In the genomic region with DNA sequence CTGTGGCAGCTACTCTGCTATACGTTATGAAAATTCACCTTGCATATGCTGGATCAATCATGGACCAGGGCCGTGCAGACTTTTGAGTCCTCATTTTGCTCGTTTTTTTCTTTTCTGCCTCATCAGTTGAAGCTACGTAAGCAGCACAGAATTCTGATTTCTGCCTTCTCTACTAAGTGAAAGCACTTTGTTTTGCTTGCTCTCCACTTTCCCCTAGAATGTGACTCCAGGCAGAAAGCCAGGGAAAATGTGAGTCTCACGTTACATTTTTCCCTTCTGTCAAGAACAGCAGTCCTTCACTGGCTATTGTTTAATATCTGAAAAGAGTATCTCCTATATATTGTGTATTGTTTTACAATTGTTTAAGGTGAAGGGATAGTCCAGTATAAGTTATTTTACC, we compare ENCODE assay signal across 15 cellular contexts.
DNase-seq lines count a peak whose midpoint lies in the region; ATAC-seq, FAIRE-seq and TF ChIP-seq lines count a peak whose summit lies in the region.
"Had no signal": no experiment of that assay in that cellular context is flagged by ENCODE, and none has a peak within 500 bp of the region (broad histone marks: within the 10 kb centered on the region; RNA-seq: fewer than 3 reads in every experiment).

No MANE protein-coding gene starts in this region.

- H3K79me2 ChIP-seq in GM23248 (ENCODE audit: insufficient read depth) (no peaks in the 10 kb centered on the region), fibroblast of lung (ENCODE audit: control insufficient read depth, insufficient read depth, low read length) (no peaks in the 10 kb centered on the region)

- H3K9me3 ChIP-seq in GM23248 (ENCODE audit: low read depth) = no peaks in the 10 kb centered on the region
- no peaks in the 10 kb centered on the region for H3K9me3 ChIP-seq in fibroblast of lung (ENCODE audit: control insufficient read depth, insufficient read depth, low read depth, low read length)
- H3K9me3 ChIP-seq in Peyer's patch = no peaks in the 10 kb centered on the region
- H3K9me3 ChIP-seq: pancreas had no signal

- no peak for TF ChIP-seq POLR2A in Peyer's patch (IDR thresholded peaks at IDR 0.05)

- no peaks in the 10 kb centered on the region for H3K4me1 Mint-ChIP-seq in activated naive CD8-positive, alpha-beta T cell treated with anti-CD3 and anti-CD28 coated beads, Interleukin-2, amount 50 U/mL, for 24 hours
- H3K4me1 Mint-ChIP-seq: activated CD4-positive, alpha-beta memory T cell treated with anti-CD3 and anti-CD28 coated beads, Interleukin-2, amount 10 ng/mL, durations not matched to agents 7 days and 5 days had no signal

- TF ChIP-seq CTCF in fibroblast of lung (conservative IDR thresholded peaks at IDR 0.05 in 1 of 2, IDR thresholded peaks at IDR 0.05 in 1 of 2; ENCODE audit: low read depth in 1 of 2, low read length in 2 of 2) (no peak), Peyer's patch (IDR thresholded peaks at IDR 0.05) (no peak)

- no peaks in the 10 kb centered on the region for H3F3A ChIP-seq in GM23248 (ENCODE audit: insufficient read depth)

- H3K36me3 Mint-ChIP-seq in activated naive CD8-positive, alpha-beta T cell treated with anti-CD3 and anti-CD28 coated beads, Interleukin-2, amount 50 U/mL, for 24 hours (ENCODE audit: low read depth) = no peaks in the 10 kb centered on the region
- H3K36me3 Mint-ChIP-seq: activated naive CD8-positive, alpha-beta T cell had no signal

- H3K27me3 Mint-ChIP-seq in activated naive CD8-positive, alpha-beta T cell treated with anti-CD3 and anti-CD28 coated beads, Interleukin-2, amount 50 U/mL, for 24 hours = no peaks in the 10 kb centered on the region
- H3K27me3 Mint-ChIP-seq: activated CD4-positive, alpha-beta memory T cell treated with anti-CD3 and anti-CD28 coated beads, Interleukin-2, amount 10 ng/mL, durations not matched to agents 7 days and 5 days; activated naive CD8-positive, alpha-beta T cell had no signal

- in situ Hi-C loops in GM23248 (cut with MboI) = no loop called here

- no peak overlapping the region for H3K27ac Mint-ChIP-seq in activated naive CD8-positive, alpha-beta T cell treated with anti-CD3 and anti-CD28 coated beads, Interleukin-2, amount 50 U/mL, for 24 hours
- H3K27ac Mint-ChIP-seq: activated CD4-positive, alpha-beta memory T cell treated with anti-CD3 and anti-CD28 coated beads, Interleukin-2, amount 10 ng/mL, durations not matched to agents 7 days and 5 days; activated naive CD8-positive, alpha-beta T cell; H9 had no signal

- H3K4me1 ChIP-seq in GM23248 (ENCODE audit: insufficient read depth) (no peaks in the 10 kb centered on the region), fibroblast of lung (ENCODE audit: control insufficient read depth, extremely low read depth, insufficient read depth, low read length) (no peaks in the 10 kb centered on the region), Peyer's patch (no peaks in the 10 kb centered on the region)
- H3K4me1 ChIP-seq: pancreas had no signal

- no peaks in the 10 kb centered on the region for H4K20me1 ChIP-seq in GM23248 (ENCODE audit: insufficient read depth)
- H4K20me1 ChIP-seq in fibroblast of lung (ENCODE audit: control insufficient read depth, extremely low read depth, insufficient read depth, low read length) = no peaks in the 10 kb centered on the region

- H3K36me3 ChIP-seq in GM23248 (ENCODE audit: low read depth) = no peaks in the 10 kb centered on the region
- no peaks in the 10 kb centered on the region for H3K36me3 ChIP-seq in fibroblast of lung (ENCODE audit: control insufficient read depth, insufficient read depth, low read length)
- H3K36me3 ChIP-seq in Peyer's patch = no peaks in the 10 kb centered on the region
- H3K36me3 ChIP-seq: pancreas had no signal

- DNase-seq in GM23248 (peak; percentile 0), NCI-H446 treated with DMSO at 0.1 percent for 48 hours (lab: John Stamatoyannopoulos, UW) (peak; percentile 38), fibroblast of lung (ENCODE audit: low read depth in 2 of 2) (peak; percentile 25 to 94), non-pigmented ciliary epithelial cell (ENCODE audit: low read depth) (peak; percentile 34), cortex of kidney (lab: John Stamatoyannopoulos, UW) (no peak), RCC 7860 (ENCODE audit: low spot score) (no peak), Peyer's patch (no peak)
- no peak for DNase-seq in activated naive CD8-positive, alpha-beta T cell treated with anti-CD3 and anti-CD28 coated beads, Interleukin-2, amount 50 U/mL, for 24 hours
- DNase-seq: activated CD4-positive, alpha-beta memory T cell treated with anti-CD3 and anti-CD28 coated beads, Interleukin-2, amount 10 ng/mL, durations not matched to agents 7 days and 5 days; H9; NCI-H526 treated with DMSO at 0.1 percent for 48 hours; pancreas; T-helper 1 cell had no signal

- no peak overlapping the region for H3K4me2 ChIP-seq in GM23248 (ENCODE audit: unreplicated experiment)
- H3K4me2 ChIP-seq in fibroblast of lung (ENCODE audit: extremely low read depth, insufficient read depth, low read length) = no peak overlapping the region

- H3K27ac ChIP-seq in GM23248 = no peak overlapping the region
- no peak overlapping the region for H3K27ac ChIP-seq in fibroblast of lung (ENCODE audit: insufficient read depth, low read length)
- no peak overlapping the region for H3K27ac ChIP-seq in Peyer's patch
- H3K27ac ChIP-seq: C4-2B, pancreas had no signal

- no peaks in the 10 kb centered on the region for H3K27me3 ChIP-seq in GM23248 (replicated peaks; ENCODE audit: insufficient read depth)
- no peaks in the 10 kb centered on the region for H3K27me3 ChIP-seq in fibroblast of lung (ENCODE audit: control insufficient read depth, insufficient read depth, low read length)
- no peaks in the 10 kb centered on the region for H3K27me3 ChIP-seq in Peyer's patch
- H3K27me3 ChIP-seq: pancreas had no signal

- H2AFZ ChIP-seq in GM23248 = no peak overlapping the region
- H2AFZ ChIP-seq in fibroblast of lung (ENCODE audit: low read length) = no peak overlapping the region

- no peak overlapping the region for H3K4me3 ChIP-seq in GM23248
- H3K4me3 ChIP-seq in fibroblast of lung (replicated peaks in 1 of 4; ENCODE audit: control extremely low read depth in 1 of 4, insufficient read depth in 1 of 4, low read depth in 3 of 4, low read length in 4 of 4) = peak overlapping the region in 1 of 4 experiments; percentile 57
- no peak overlapping the region for H3K4me3 ChIP-seq in Peyer's patch
- H3K4me3 ChIP-seq: pancreas had no signal

- peaks cover 11% of the 10 kb centered on the region for H3K9me3 Mint-ChIP-seq in activated naive CD8-positive, alpha-beta T cell treated with anti-CD3 and anti-CD28 coated beads, Interleukin-2, amount 50 U/mL, for 24 hours
- H3K9me3 Mint-ChIP-seq: H9 had no signal

- WGBS in GM23248 (ENCODE audit: low coverage in 1 of 2, low lambda C conversion rate in 2 of 2, missing lambda C conversion rate in 2 of 2), 2 experiments = 3 to 7% methylated on average over 5 of the region's 5 CpGs

- ATAC-seq in activated naive CD8-positive, alpha-beta T cell treated with anti-CD3 and anti-CD28 coated beads, Interleukin-2, amount 50 U/mL, for 24 hours = no peak
- ATAC-seq: pancreas had no signal

- no peak for FAIRE-seq in RCC 7860 (lab: Jason Lieb, UNC)

- no peaks in the 10 kb centered on the region for H3K9me2 ChIP-seq in GM23248 (ENCODE audit: insufficient read depth)

- no peak overlapping the region for H3K4me3 Mint-ChIP-seq in activated naive CD8-positive, alpha-beta T cell treated with anti-CD3 and anti-CD28 coated beads, Interleukin-2, amount 50 U/mL, for 24 hours
- H3K4me3 Mint-ChIP-seq: activated CD4-positive, alpha-beta memory T cell treated with anti-CD3 and anti-CD28 coated beads, Interleukin-2, amount 10 ng/mL, durations not matched to agents 7 days and 5 days; activated naive CD8-positive, alpha-beta T cell; H9 had no signal

- H3K9ac ChIP-seq in GM23248 = no peak overlapping the region
- no peak overlapping the region for H3K9ac ChIP-seq in fibroblast of lung (ENCODE audit: insufficient read depth, low read length)

Comparison
In these comparisons a context has a peak if more than half of its experiments do, and no peak if none do; other contexts are left out.
1. DNase-seq: peak in GM23248 (single experiment), NCI-H446 treated with DMSO at 0.1 percent for 48 hours (single experiment), fibroblast of lung (2 of 2) and non-pigmented ciliary epithelial cell (single experiment); none in cortex of kidney (single experiment), RCC 7860 (single experiment), activated naive CD8-positive, alpha-beta T cell treated with anti-CD3 and anti-CD28 coated beads, Interleukin-2, amount 50 U/mL, for 24 hours (single experiment) and Peyer's patch (0 of 3).